In genomic region chr20:53894707-53895384, GRCh38 we compare ENCODE assay signal across 32 cellular contexts.
A peak's percentile ranks its signal among the peaks of the same experiment; 100 is the strongest.
DNase-seq lines count a peak whose midpoint lies in the region; ATAC-seq and TF ChIP-seq lines count a peak whose summit lies in the region.
"Had no signal": no experiment of that assay in that cellular context is flagged by ENCODE, and none has a peak within 500 bp of the region (broad histone marks: within the 10 kb centered on the region; RNA-seq: fewer than 3 reads in every experiment).

No MANE protein-coding gene starts in this region.

- no peak overlapping the region for H2BK15ac ChIP-seq in mesenchymal stem cell (ENCODE audit: low read depth, poor library complexity, severe bottlenecking)

- H2BK120ac ChIP-seq in mesenchymal stem cell (ENCODE audit: low read depth, low read length): no peak overlapping the region

- no peak overlapping the region for H2AK5ac ChIP-seq in mesenchymal stem cell (ENCODE audit: low read length, severe bottlenecking)

- no peak for DNase-seq in stimulated activated naive CD8-positive, alpha-beta T cell treated with anti-CD3 and anti-CD28 coated beads, Interleukin-15, Interleukin-2, amounts not matched to agents 100 U/mL and 50 U/mL, for 24 hours
- DNase-seq in activated naive CD8-positive, alpha-beta T cell treated with anti-CD3 and anti-CD28 coated beads, Interleukin-2, amount 10 ng/mL, durations not matched to agents 7 days and 5 days: no peak
- DNase-seq in mesenteric fat pad (ENCODE audit: low spot score) (no peak), substantia nigra (lab: John Stamatoyannopoulos, UW) (no peak), mesenchymal stem cell (no peak), kidney glomerular epithelial cell (lab: John Stamatoyannopoulos, UW) (no peak)
- DNase-seq: activated CD4-positive, alpha-beta T cell treated with anti-CD3 and anti-CD28 coated beads, Interleukin-2, amount 50 U/mL, for 48 hours; activated gamma-delta T cell treated with Interleukin-2 at 50 U/mL for 16 hours; activated T-cell treated with anti-CD3 and anti-CD28 coated beads for 4 hours; caudate nucleus; endodermal cell; foreskin melanocyte; GF-D8; NCI-H1092 treated with DMSO at 0.1 percent for 48 hours; NCI-H2029; NCI-H2227 treated with DMSO at 0.1 percent for 48 hours; ovary; spleen; stimulated activated CD4-positive, alpha-beta T cell treated with anti-CD3 and anti-CD28 coated beads, Interleukin-4, amount 100 ng/mL, for 1 hour; stomach; WERI-Rb-1 had no signal

- H3K27me3 Mint-ChIP-seq in stimulated activated naive CD8-positive, alpha-beta T cell treated with anti-CD3 and anti-CD28 coated beads, Interleukin-15, Interleukin-2, amounts not matched to agents 100 ng/mL and 50 ng/mL, for 24 hours: no peaks in the 10 kb centered on the region
- no peaks in the 10 kb centered on the region for H3K27me3 Mint-ChIP-seq in activated naive CD8-positive, alpha-beta T cell treated with anti-CD3 and anti-CD28 coated beads, Interleukin-2, amount 10 ng/mL, durations not matched to agents 7 days and 5 days

- H3K4me1 ChIP-seq in Loucy (ENCODE audit: insufficient read depth, low read length, poor library complexity, severe bottlenecking): peaks cover 35% of the 10 kb centered on the region
- peaks cover 12% of the 10 kb centered on the region for H3K4me1 ChIP-seq in mesenchymal stem cell (ENCODE audit: control insufficient read depth, insufficient read depth, low read depth, low read length)

- H3K4me3 ChIP-seq in Loucy (ENCODE audit: low read length, poor library complexity, severe bottlenecking) (no peak overlapping the region), mesenchymal stem cell (ENCODE audit: insufficient read depth in 1 of 2, low read depth in 1 of 2, low read length in 2 of 2) (no peak overlapping the region)
- H3K4me3 ChIP-seq: ascending aorta, esophagus muscularis mucosa, hepatocyte, ovary, right atrium auricular region, SK-N-MC, stomach, tibial nerve had no signal

- WGBS in mesenchymal stem cell: 96% methylated on average over 5 of the region's 8 CpGs

- H3K36me3 ChIP-seq in Loucy (ENCODE audit: insufficient read depth, low read length) (no peaks in the 10 kb centered on the region), mesenchymal stem cell (ENCODE audit: control insufficient read depth in 1 of 2, insufficient read depth in 2 of 2, low read depth in 1 of 2, low read length in 2 of 2) (peaks cover 0 to 2% of the 10 kb centered on the region in 2 experiments)
- H3K36me3 ChIP-seq: ascending aorta, esophagus muscularis mucosa, ovary, right atrium auricular region, spleen, stomach, tibial nerve, WERI-Rb-1 had no signal

- no peak overlapping the region for H3K23ac ChIP-seq in mesenchymal stem cell (ENCODE audit: low read length in 2 of 2)

- H3K4me2 ChIP-seq in Loucy (ENCODE audit: low read depth, low read length, poor library complexity, severe bottlenecking): peak overlapping the region; percentile 2
- no peak overlapping the region for H3K4me2 ChIP-seq in mesenchymal stem cell (ENCODE audit: low read length, poor library complexity, severe bottlenecking)
- H3K4me2 ChIP-seq: hepatocyte had no signal

- no peak overlapping the region for H4K8ac ChIP-seq in mesenchymal stem cell (ENCODE audit: low read length)

- H3K9me2 ChIP-seq in Loucy (replicated peaks; ENCODE audit: low read depth, low read length): no peaks in the 10 kb centered on the region

- H3K4me3 Mint-ChIP-seq in stimulated activated naive CD8-positive, alpha-beta T cell treated with anti-CD3 and anti-CD28 coated beads, Interleukin-15, Interleukin-2, amounts not matched to agents 100 ng/mL and 50 ng/mL, for 24 hours: peak overlapping the region; percentile 5
- peak overlapping the region; percentile 45 for H3K4me3 Mint-ChIP-seq in activated naive CD8-positive, alpha-beta T cell treated with anti-CD3 and anti-CD28 coated beads, Interleukin-2, amount 10 ng/mL, durations not matched to agents 7 days and 5 days
- H3K4me3 Mint-ChIP-seq: endodermal cell, mesothelial cell of epicardium, nephron had no signal

- H3K27ac ChIP-seq in substantia nigra (ENCODE audit: low read depth, low read length, poor library complexity, severe bottlenecking): no peak overlapping the region
- no peak overlapping the region for H3K27ac ChIP-seq in mesenchymal stem cell (ENCODE audit: low read length, poor library complexity, severe bottlenecking)
- H3K27ac ChIP-seq: ascending aorta, esophagus muscularis mucosa, hepatocyte, ovary, right atrium auricular region, SK-N-MC, stomach, tibial nerve, WERI-Rb-1 had no signal

- peaks cover 4% of the 10 kb centered on the region for H3F3A ChIP-seq in Loucy (ENCODE audit: low read depth)

- peak overlapping the region in 1 of 2 experiments; percentile 57 for H2BK12ac ChIP-seq in mesenchymal stem cell (ENCODE audit: low read length in 2 of 2)

- H3K9ac ChIP-seq in Loucy (ENCODE audit: low read depth, low read length, poor library complexity, severe bottlenecking) (no peak overlapping the region), mesenchymal stem cell (ENCODE audit: low read length) (no peak overlapping the region)

- H2BK5ac ChIP-seq in mesenchymal stem cell (ENCODE audit: low read depth, low read length, poor library complexity, severe bottlenecking): no peak overlapping the region

- H2AFZ ChIP-seq in Loucy (ENCODE audit: low read length) (no peak overlapping the region), mesenchymal stem cell (ENCODE audit: low read depth, low read length) (no peak overlapping the region)
- H2AFZ ChIP-seq: hepatocyte had no signal

- peaks cover 80% of the 10 kb centered on the region for H3K4me1 Mint-ChIP-seq in stimulated activated naive CD8-positive, alpha-beta T cell treated with anti-CD3 and anti-CD28 coated beads, Interleukin-15, Interleukin-2, amounts not matched to agents 100 ng/mL and 50 ng/mL, for 24 hours (ENCODE audit: low read depth)
- peaks cover 54% of the 10 kb centered on the region for H3K4me1 Mint-ChIP-seq in activated naive CD8-positive, alpha-beta T cell treated with anti-CD3 and anti-CD28 coated beads, Interleukin-2, amount 10 ng/mL, durations not matched to agents 7 days and 5 days

- no peak overlapping the region for H3K14ac ChIP-seq in mesenchymal stem cell (ENCODE audit: low read length in 2 of 2)

- POLR2A ChIA-PET in activated naive CD8-positive, alpha-beta T cell treated with anti-CD3 and anti-CD28 coated beads, Interleukin-2, amount 10 ng/mL, durations not matched to agents 7 days and 5 days (lab: Charles Lee): interaction anchor here (0.6 to 1.8 kb wide), 13 partner anchors 10 to 312 kb away, joined by 3 to 13 read pairs (median 3); no protein-coding TSS in a partner anchor

- TF ChIP-seq CTCF in Loucy (conservative IDR thresholded peaks at IDR 0.05; ENCODE audit: low read length): no peak

- H3K9me3 Mint-ChIP-seq in stimulated activated naive CD8-positive, alpha-beta T cell treated with anti-CD3 and anti-CD28 coated beads, Interleukin-15, Interleukin-2, amounts not matched to agents 100 ng/mL and 50 ng/mL, for 24 hours: peaks cover 4% of the 10 kb centered on the region
- H3K9me3 Mint-ChIP-seq in activated naive CD8-positive, alpha-beta T cell treated with anti-CD3 and anti-CD28 coated beads, Interleukin-2, amount 10 ng/mL, durations not matched to agents 7 days and 5 days: peaks cover 2% of the 10 kb centered on the region

- H3K27me3 ChIP-seq in Loucy (ENCODE audit: insufficient read depth, low read length, poor library complexity, severe bottlenecking) (no peaks in the 10 kb centered on the region), mesenchymal stem cell (ENCODE audit: control insufficient read depth in 1 of 2, insufficient read depth in 1 of 2, low read length in 2 of 2) (no peaks in the 10 kb centered on the region)
- H3K27me3 ChIP-seq: ascending aorta, esophagus muscularis mucosa, hepatocyte, ovary, right atrium auricular region, spleen, stomach, tibial nerve had no signal

- peak overlapping the region; percentile 83 for H3K27ac Mint-ChIP-seq in stimulated activated naive CD8-positive, alpha-beta T cell treated with anti-CD3 and anti-CD28 coated beads, Interleukin-15, Interleukin-2, amounts not matched to agents 100 ng/mL and 50 ng/mL, for 24 hours
- H3K27ac Mint-ChIP-seq in activated naive CD8-positive, alpha-beta T cell treated with anti-CD3 and anti-CD28 coated beads, Interleukin-2, amount 10 ng/mL, durations not matched to agents 7 days and 5 days: peak overlapping the region; percentile 85
- H3K27ac Mint-ChIP-seq: endodermal cell, mesothelial cell of epicardium, nephron had no signal

- H4K91ac ChIP-seq in mesenchymal stem cell (ENCODE audit: low read length): no peak overlapping the region

- peak overlapping the region in 1 of 2 experiments; percentile 16 for H3K18ac ChIP-seq in mesenchymal stem cell (ENCODE audit: low read depth in 1 of 2, low read length in 2 of 2)

- no peaks in the 10 kb centered on the region for H3K79me2 ChIP-seq in Loucy (ENCODE audit: insufficient read depth, low read length)
- H3K79me2 ChIP-seq: hepatocyte had no signal

- H3K4ac ChIP-seq in mesenchymal stem cell (ENCODE audit: low read depth in 1 of 2, low read length in 2 of 2): no peak overlapping the region

- H3K9me3 ChIP-seq in Loucy (ENCODE audit: insufficient read depth, low read depth, low read length) (no peaks in the 10 kb centered on the region), mesenchymal stem cell (ENCODE audit: control insufficient read depth, low read length) (peaks cover 8% of the 10 kb centered on the region)
- H3K9me3 ChIP-seq: ovary, spleen, stomach had no signal

- no peaks in the 10 kb centered on the region for H4K20me1 ChIP-seq in Loucy (ENCODE audit: insufficient read depth, low read length, poor library complexity, severe bottlenecking)

- no peak for ATAC-seq in stimulated activated naive CD8-positive, alpha-beta T cell treated with anti-CD3 and anti-CD28 coated beads, Interleukin-15, Interleukin-2, amounts not matched to agents 100 U/mL and 50 U/mL, for 24 hours
- ATAC-seq in activated naive CD8-positive, alpha-beta T cell treated with anti-CD3 and anti-CD28 coated beads, Interleukin-2, amount 10 ng/mL, durations not matched to agents 7 days and 5 days (ENCODE audit: low read depth): peak; percentile 10
- ATAC-seq: left lobe of liver had no signal

- H3K79me1 ChIP-seq in mesenchymal stem cell (replicated peaks; ENCODE audit: low read length, poor library complexity, severe bottlenecking): no peaks in the 10 kb centered on the region

- H3K36me3 Mint-ChIP-seq in stimulated activated naive CD8-positive, alpha-beta T cell treated with anti-CD3 and anti-CD28 coated beads, Interleukin-15, Interleukin-2, amounts not matched to agents 100 ng/mL and 50 ng/mL, for 24 hours (ENCODE audit: low read depth): no peaks in the 10 kb centered on the region
- peaks cover 6% of the 10 kb centered on the region for H3K36me3 Mint-ChIP-seq in activated naive CD8-positive, alpha-beta T cell treated with anti-CD3 and anti-CD28 coated beads, Interleukin-2, amount 10 ng/mL, durations not matched to agents 7 days and 5 days
- H3K36me3 Mint-ChIP-seq: mesothelial cell of epicardium had no signal
